Comparison of ENCODE assay signal across 30 cellular contexts in the genomic region with DNA sequence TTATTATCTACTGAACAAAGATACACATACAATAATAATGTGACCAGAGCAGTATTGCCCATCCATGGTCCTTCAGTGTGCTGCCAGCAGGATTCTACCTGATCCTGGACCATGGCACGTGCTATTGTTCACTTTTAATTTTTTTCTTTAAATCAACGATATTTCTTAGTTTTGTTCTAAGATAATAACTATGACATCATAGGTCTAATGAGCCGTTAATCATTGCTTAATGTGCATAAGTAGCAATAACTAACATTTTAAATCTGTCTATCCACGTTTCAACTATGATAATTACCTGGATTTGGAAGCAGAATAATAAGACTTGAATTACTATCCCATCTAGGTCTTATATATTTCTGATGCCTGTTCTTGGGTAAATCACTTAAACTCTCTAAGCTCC.
"Had no signal": no experiment of that assay in that cellular context is flagged by ENCODE, and none has a peak within 500 bp of the region (broad histone marks: within the 10 kb centered on the region; RNA-seq: fewer than 3 reads in every experiment).

No MANE protein-coding gene starts in this region.

- H3K4me3 ChIP-seq: pancreas, prostate gland, right atrium auricular region, skin epidermis, smooth muscle cell, spleen, suprapubic skin, testis, tibial artery, transverse colon, upper lobe of right lung, uterus had no signal

- H3K4me1 ChIP-seq: pancreas, prostate gland, right atrium auricular region, spleen, suprapubic skin, testis, tibial artery, transverse colon, upper lobe of right lung, uterus had no signal

- H3K9me3 ChIP-seq: neutrophil, pancreas, prostate gland, right atrium auricular region, spleen, suprapubic skin, testis, tibial artery, transverse colon, upper lobe of right lung, uterus had no signal

- DNase-seq: naive thymus-derived CD4-positive, alpha-beta T cell; natural killer cell; nucleus accumbens; pancreas; retina; spleen; stimulated activated CD4-positive, alpha-beta T cell treated with anti-CD3 and anti-CD28 coated beads, Interleukin-12 subunit alpha, Interleukin-12 subunit beta, amount 100 ng/mL, for 4 hours; stimulated activated CD4-positive, alpha-beta T cell treated with anti-CD3 and anti-CD28 coated beads, Interleukin-1b, Interleukin-23, amount 100 ng/mL, for 48 hours; stimulated activated CD4-positive, alpha-beta T cell treated with anti-CD3 and anti-CD28 coated beads, Interleukin-4, amount 100 ng/mL, for 1 hour; stimulated activated CD4-positive, alpha-beta T cell treated with anti-CD3 and anti-CD28 coated beads, Interleukin-4, amount 100 ng/mL, for 4 hours; stimulated activated CD8-positive, alpha-beta memory T cell treated with anti-CD3 and anti-CD28 coated beads, Interleukin-4, amount 100 ng/mL, for 48 hours; stimulated activated naive CD4-positive, alpha-beta T cell; stimulated activated naive CD8-positive, alpha-beta T cell treated with anti-CD3 and anti-CD28 coated beads, Interleukin-15, amount 100 ng/mL, for 72 hours; stimulated activated naive CD8-positive, alpha-beta T cell treated with anti-CD3 and anti-CD28 coated beads, Interleukin-15, Interleukin-2, amounts not matched to agents 100 U/mL and 50 U/mL, for 24 hours; substantia nigra; testis; tibial artery; transverse colon; upper lobe of right lung; uterus had no signal

- H3K36me3 ChIP-seq: neutrophil, pancreas, prostate gland, right atrium auricular region, spleen, suprapubic skin, tibial artery, transverse colon, upper lobe of right lung, uterus had no signal

- H3K27ac ChIP-seq: neutrophil, pancreas, prostate gland, right atrium auricular region, skin epidermis, spleen, suprapubic skin, testis, tibial artery, transverse colon, upper lobe of right lung, uterus had no signal

- H3K4me1 Mint-ChIP-seq: naive thymus-derived CD4-positive, alpha-beta T cell; nephron; stimulated activated memory B cell treated with anti-CD40 and anti-IgM and Interleukin-4, amounts not matched to agents 10 μg/mL and 1 μg/mL and 100 μg/mL, for 72 hours; stimulated activated naive CD8-positive, alpha-beta T cell treated with anti-CD3 and anti-CD28 coated beads, Interleukin-15, amount 100 ng/mL, for 72 hours had no signal

- H3K4me3 Mint-ChIP-seq: naive thymus-derived CD4-positive, alpha-beta T cell; natural killer cell; nephron; stimulated activated memory B cell treated with anti-CD40 and anti-IgM and Interleukin-4, amounts not matched to agents 10 μg/mL and 1 μg/mL and 100 μg/mL, for 72 hours; stimulated activated naive CD8-positive, alpha-beta T cell treated with anti-CD3 and anti-CD28 coated beads, Interleukin-15, amount 100 ng/mL, for 72 hours; type B pancreatic cell had no signal

- H3K27me3 ChIP-seq: neutrophil, right atrium auricular region, suprapubic skin, testis, tibial artery, transverse colon, upper lobe of right lung, uterus had no signal

- H3K9me3 Mint-ChIP-seq: natural killer cell, nephron, type B pancreatic cell had no signal

- H3K27me3 Mint-ChIP-seq: naive thymus-derived CD4-positive, alpha-beta T cell; stimulated activated memory B cell treated with anti-CD40 and anti-IgM and Interleukin-4, amounts not matched to agents 10 μg/mL and 1 μg/mL and 100 μg/mL, for 72 hours; stimulated activated naive CD8-positive, alpha-beta T cell treated with anti-CD3 and anti-CD28 coated beads, Interleukin-15, amount 100 ng/mL, for 72 hours had no signal

- H3K4me2 ChIP-seq: smooth muscle cell had no signal

- FAIRE-seq: pancreas had no signal

- H3K27ac Mint-ChIP-seq: naive thymus-derived CD4-positive, alpha-beta T cell; natural killer cell; nephron; stimulated activated memory B cell treated with anti-CD40 and anti-IgM and Interleukin-4, amounts not matched to agents 10 μg/mL and 1 μg/mL and 100 μg/mL, for 72 hours; stimulated activated naive CD8-positive, alpha-beta T cell treated with anti-CD3 and anti-CD28 coated beads, Interleukin-15, amount 100 ng/mL, for 72 hours; type B pancreatic cell had no signal

- H3K36me3 Mint-ChIP-seq: naive thymus-derived CD4-positive, alpha-beta T cell; natural killer cell; stimulated activated memory B cell treated with anti-CD40 and anti-IgM and Interleukin-4, amounts not matched to agents 10 μg/mL and 1 μg/mL and 100 μg/mL, for 72 hours; type B pancreatic cell had no signal

- ATAC-seq: naive thymus-derived CD4-positive, alpha-beta T cell; natural killer cell; pancreas; sciatic nerve; stimulated activated memory B cell treated with anti-CD40 and anti-IgM and Interleukin-4, amounts not matched to agents 10 μg/mL and 1 μg/mL and 100 μg/mL, for 72 hours; stimulated activated naive CD8-positive, alpha-beta T cell treated with anti-CD3 and anti-CD28 coated beads, Interleukin-15, amount 100 ng/mL, for 72 hours; stimulated activated naive CD8-positive, alpha-beta T cell treated with anti-CD3 and anti-CD28 coated beads, Interleukin-15, Interleukin-2, amounts not matched to agents 100 U/mL and 50 U/mL, for 24 hours; upper lobe of right lung had no signal
